20 cellular contexts compared by ENCODE assay signal in the genomic region with DNA sequence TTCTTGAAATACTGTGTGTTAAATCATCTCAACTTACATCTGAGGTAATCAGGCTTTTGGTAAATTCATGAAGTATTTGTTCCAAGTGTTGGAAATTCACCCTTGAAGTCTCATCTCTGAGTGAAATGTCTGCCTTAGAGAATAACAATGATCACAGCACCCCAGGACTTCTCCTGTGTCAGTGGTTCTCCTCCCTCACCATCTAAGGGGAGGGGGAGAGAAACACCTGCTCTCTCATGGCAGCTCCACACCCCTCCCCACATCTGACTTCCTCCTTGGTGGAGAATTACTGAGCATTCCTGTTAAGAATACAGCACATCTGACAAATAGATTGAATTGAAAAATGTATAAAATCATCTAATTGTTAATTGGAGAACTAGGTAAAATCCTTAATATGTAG.
DNase-seq lines count a peak whose midpoint lies in the region; ATAC-seq and TF ChIP-seq lines count a peak whose summit lies in the region.
"Had no signal": no experiment of that assay in that cellular context is flagged by ENCODE, and none has a peak within 500 bp of the region (broad histone marks: within the 10 kb centered on the region; RNA-seq: fewer than 3 reads in every experiment).

No MANE protein-coding gene starts in this region.

- peaks cover 67% of the 10 kb centered on the region for H3K4me1 Mint-ChIP-seq in activated naive CD4-positive, alpha-beta T cell treated with anti-CD3 and anti-CD28 coated beads, Interleukin-2, amount 10 ng/mL, durations not matched to agents 7 days and 5 days
- peaks cover 74% of the 10 kb centered on the region for H3K4me1 Mint-ChIP-seq in activated CD8-positive, alpha-beta T cell treated with anti-CD3 and anti-CD28 coated beads for 36 hours (ENCODE audit: low read depth)
- H3K4me1 Mint-ChIP-seq in naive thymus-derived CD4-positive, alpha-beta T cell: peaks cover 44 to 88% (median 75%) of the 10 kb centered on the region in 7 donors

- H3K27ac Mint-ChIP-seq in activated naive CD4-positive, alpha-beta T cell treated with anti-CD3 and anti-CD28 coated beads, Interleukin-2, amount 10 ng/mL, durations not matched to agents 7 days and 5 days: peak overlapping the region; percentile 94
- H3K27ac Mint-ChIP-seq in activated CD8-positive, alpha-beta T cell treated with anti-CD3 and anti-CD28 coated beads for 36 hours: peak overlapping the region; percentile 97
- peak overlapping the region; percentile 90 to 98 (median 95) for H3K27ac Mint-ChIP-seq in naive thymus-derived CD4-positive, alpha-beta T cell

- no peaks in the 10 kb centered on the region for H3K27me3 Mint-ChIP-seq in activated naive CD4-positive, alpha-beta T cell treated with anti-CD3 and anti-CD28 coated beads, Interleukin-2, amount 10 ng/mL, durations not matched to agents 7 days and 5 days
- no peaks in the 10 kb centered on the region for H3K27me3 Mint-ChIP-seq in activated CD8-positive, alpha-beta T cell treated with anti-CD3 and anti-CD28 coated beads for 36 hours
- no peaks in the 10 kb centered on the region for H3K27me3 Mint-ChIP-seq in naive thymus-derived CD4-positive, alpha-beta T cell

- peaks cover 7% of the 10 kb centered on the region for H3K36me3 Mint-ChIP-seq in activated naive CD4-positive, alpha-beta T cell treated with anti-CD3 and anti-CD28 coated beads, Interleukin-2, amount 10 ng/mL, durations not matched to agents 7 days and 5 days
- peaks cover 52% of the 10 kb centered on the region for H3K36me3 Mint-ChIP-seq in activated CD8-positive, alpha-beta T cell treated with anti-CD3 and anti-CD28 coated beads for 36 hours (ENCODE audit: low read depth)
- H3K36me3 Mint-ChIP-seq in naive thymus-derived CD4-positive, alpha-beta T cell: peaks cover 0 to 29% (median 0%) of the 10 kb centered on the region in 5 donors

- intact Hi-C loops in activated CD8-positive, alpha-beta T cell treated with anti-CD3 and anti-CD28 coated beads for 36 hours (cut with micrococcal nuclease): no loop called here
- intact Hi-C loops in naive thymus-derived CD4-positive, alpha-beta T cell (cut with micrococcal nuclease): no loop called here
- intact Hi-C loops in colonic mucosa (cut with DNase I): no loop called here

- DNase-seq in activated naive CD4-positive, alpha-beta T cell treated with anti-CD3 and anti-CD28 coated beads, Interleukin-2, amount 10 ng/mL, durations not matched to agents 7 days and 5 days: no peak
- no peak for DNase-seq in activated naive CD4-positive, alpha-beta T cell treated with Interleukin-2 at 50 U/mL for 16 hours
- peak; percentile 40 for DNase-seq in NCI-H146 treated with DMSO at 0.1 percent for 48 hours (lab: John Stamatoyannopoulos, UW; ENCODE audit: unreplicated experiment)
- DNase-seq in activated CD8-positive, alpha-beta T cell treated with anti-CD3 and anti-CD28 coated beads for 36 hours: no peak
- DNase-seq in naive thymus-derived CD4-positive, alpha-beta T cell: peak in 1 of 9 donors; percentile 34
- no peak for DNase-seq in NCI-H226
- no peak for DNase-seq in colonic mucosa
- no peak for DNase-seq in NAMALWA (ENCODE audit: low spot score)
- DNase-seq: activated T-cell treated with anti-CD3 and anti-CD28 coated beads, Interleukin-2, amount 50 U/mL, for 1 hour; cerebellar nuclear complex; Kasumi-1; mammary epithelial cell; NCI-H1048; NCI-H2029 treated with DMSO at 0.1 percent for 48 hours; NCI-H524; psoas muscle; SJCRH30; upper lobe of left lung had no signal

- CTCF ChIA-PET in activated naive CD4-positive, alpha-beta T cell treated with anti-CD3 and anti-CD28 coated beads, Interleukin-2, amount 10 ng/mL, durations not matched to agents 7 days and 5 days (lab: Charles Lee): interaction anchor here (1.4 kb wide), 1 partner anchor 21 kb away, joined by 4 read pairs; no protein-coding TSS in a partner anchor
- CTCF ChIA-PET in activated CD8-positive, alpha-beta T cell treated with anti-CD3 and anti-CD28 coated beads for 36 hours (lab: Charles Lee): interaction anchor here (1.5 to 3.5 kb wide), 4 partner anchors 8 to 222 kb away, joined by 3 to 10 read pairs (median 6); no protein-coding TSS in a partner anchor
- CTCF ChIA-PET in naive thymus-derived CD4-positive, alpha-beta T cell (lab: Charles Lee): interaction anchor here (0.5 to 1.5 kb wide), 2 partner anchors 8 to 109 kb away, joined by 3 to 4 read pairs; no protein-coding TSS in a partner anchor

- no peak overlapping the region for H3K9ac ChIP-seq in colonic mucosa (ENCODE audit: low read depth in 2 of 2, low read length in 2 of 2)

- H3K4me3 Mint-ChIP-seq in activated naive CD4-positive, alpha-beta T cell treated with anti-CD3 and anti-CD28 coated beads, Interleukin-2, amount 10 ng/mL, durations not matched to agents 7 days and 5 days: no peak overlapping the region
- H3K4me3 Mint-ChIP-seq in activated CD8-positive, alpha-beta T cell treated with anti-CD3 and anti-CD28 coated beads for 36 hours: no peak overlapping the region
- H3K4me3 Mint-ChIP-seq in naive thymus-derived CD4-positive, alpha-beta T cell: peak overlapping the region in 8 of 10 donors; percentile 43 to 79 (median 58)

- no peaks in the 10 kb centered on the region for H3K36me3 ChIP-seq in naive thymus-derived CD4-positive, alpha-beta T cell (ENCODE audit: control insufficient read depth in 2 of 3, insufficient read depth in 3 of 3, low read length in 3 of 3)
- no peaks in the 10 kb centered on the region for H3K36me3 ChIP-seq in colonic mucosa
- H3K36me3 ChIP-seq: neutrophil, SJCRH30, upper lobe of left lung had no signal

- no peak for ATAC-seq in activated CD8-positive, alpha-beta T cell treated with anti-CD3 and anti-CD28 coated beads for 36 hours
- ATAC-seq in naive thymus-derived CD4-positive, alpha-beta T cell: no peak
- ATAC-seq: HepG2, psoas muscle had no signal

- H3K4me1 ChIP-seq in naive thymus-derived CD4-positive, alpha-beta T cell (ENCODE audit: control insufficient read depth in 2 of 2, insufficient read depth in 2 of 2, low read length in 2 of 2): peaks cover 43 to 61% of the 10 kb centered on the region in 2 donors
- no peaks in the 10 kb centered on the region for H3K4me1 ChIP-seq in colonic mucosa
- H3K4me1 ChIP-seq: psoas muscle, SJCRH30, upper lobe of left lung had no signal

- TF ChIP-seq CTCF in activated CD8-positive, alpha-beta T cell treated with anti-CD3 and anti-CD28 coated beads for 36 hours (IDR thresholded peaks at IDR 0.05): no peak
- TF ChIP-seq CTCF in colonic mucosa (IDR thresholded peaks at IDR 0.05): no peak

- H3K9me3 ChIP-seq in naive thymus-derived CD4-positive, alpha-beta T cell (ENCODE audit: control insufficient read depth in 2 of 3, low read length in 3 of 3): no peaks in the 10 kb centered on the region
- H3K9me3 ChIP-seq in colonic mucosa: no peaks in the 10 kb centered on the region
- H3K9me3 ChIP-seq: neutrophil, psoas muscle, SJCRH30, upper lobe of left lung had no signal

- no peaks in the 10 kb centered on the region for H3K27me3 ChIP-seq in naive thymus-derived CD4-positive, alpha-beta T cell (ENCODE audit: control insufficient read depth in 2 of 2, insufficient read depth in 2 of 2, low read length in 2 of 2)
- H3K27me3 ChIP-seq in colonic mucosa: no peaks in the 10 kb centered on the region
- H3K27me3 ChIP-seq: upper lobe of left lung had no signal

- H3K27ac ChIP-seq in naive thymus-derived CD4-positive, alpha-beta T cell (ENCODE audit: low read depth, low read length): peak overlapping the region; percentile 43
- no peak overlapping the region for H3K27ac ChIP-seq in colonic mucosa
- H3K27ac ChIP-seq: neutrophil, psoas muscle, SJCRH30, upper lobe of left lung had no signal

- POLR2A ChIA-PET in activated CD8-positive, alpha-beta T cell treated with anti-CD3 and anti-CD28 coated beads for 36 hours (lab: Charles Lee): interaction anchor here (0.9 to 7.4 kb wide), 7 partner anchors 11 to 278 kb away, joined by 3 to 128 read pairs (median 4); no protein-coding TSS in a partner anchor
- POLR2A ChIA-PET in naive thymus-derived CD4-positive, alpha-beta T cell (lab: Charles Lee): interaction anchor here (1.1 to 1.2 kb wide), 2 partner anchors 17 to 1233 kb away, joined by 3 to 5 read pairs; partner anchors contain the start of gene ID2

- peaks cover 9% of the 10 kb centered on the region for H3K9me3 Mint-ChIP-seq in activated naive CD4-positive, alpha-beta T cell treated with anti-CD3 and anti-CD28 coated beads, Interleukin-2, amount 10 ng/mL, durations not matched to agents 7 days and 5 days
- peaks cover 17% of the 10 kb centered on the region for H3K9me3 Mint-ChIP-seq in activated CD8-positive, alpha-beta T cell treated with anti-CD3 and anti-CD28 coated beads for 36 hours
- H3K9me3 Mint-ChIP-seq in naive thymus-derived CD4-positive, alpha-beta T cell: peaks cover 0 to 3% (median 0%) of the 10 kb centered on the region in 11 donors

- no peak overlapping the region for H3K4me3 ChIP-seq in naive thymus-derived CD4-positive, alpha-beta T cell (ENCODE audit: low read length)
- no peak overlapping the region for H3K4me3 ChIP-seq in colonic mucosa
- H3K4me3 ChIP-seq: psoas muscle, SJCRH30, upper lobe of left lung had no signal

Comparison
In these comparisons a context has a peak if more than half of its experiments do, and no peak if none do; other contexts are left out.
1. H3K4me3 Mint-ChIP-seq: peak in naive thymus-derived CD4-positive, alpha-beta T cell (8 of 10); none in activated naive CD4-positive, alpha-beta T cell treated with anti-CD3 and anti-CD28 coated beads, Interleukin-2, amount 10 ng/mL, durations not matched to agents 7 days and 5 days (single experiment) and activated CD8-positive, alpha-beta T cell treated with anti-CD3 and anti-CD28 coated beads for 36 hours (single experiment).
2. Peak in every context shown above with its lines, with median percentiles within 50 percentile points of each other: H3K27ac Mint-ChIP-seq.